Comparison of ENCODE assay signal across 8 cellular contexts in genomic region chr11:125569913-125570621, GRCh38. TPM values are rescaled to one million over a fixed set of nuclear protein-coding genes. Genes with fewer than 3 reads are reported as not detected.
DNase-seq lines count a peak whose midpoint lies in the region; ATAC-seq and TF ChIP-seq lines count a peak whose summit lies in the region.

No MANE protein-coding gene starts in this region.

- no peaks in the 10 kb centered on the region for H3K27me3 Mint-ChIP-seq in activated naive CD4-positive, alpha-beta T cell treated with anti-CD3 and anti-CD28 coated beads for 36 hours (ENCODE audit: low read depth)

- TF ChIP-seq EP300 in SK-N-SH (IDR thresholded peaks at IDR 0.05; ENCODE audit: borderline replicate concordance in 1 of 2, low read depth in 1 of 2, low read length in 1 of 2): no peak

- H3K27ac Mint-ChIP-seq in activated naive CD4-positive, alpha-beta T cell treated with anti-CD3 and anti-CD28 coated beads for 36 hours: peak overlapping the region; percentile 92

- no peaks in the 10 kb centered on the region for H3K9me3 ChIP-seq in SK-N-SH
- no peaks in the 10 kb centered on the region; the same call in 1 of the 2 replicates for H3K9me3 ChIP-seq in iPS-20b (ENCODE audit: insufficient read depth, low read depth, low read length)

- H3K27me3 ChIP-seq in SK-N-SH (ENCODE audit: insufficient read depth) (no peaks in the 10 kb centered on the region), iPS-20b (ENCODE audit: insufficient read depth, low read length) (no peaks in the 10 kb centered on the region)

- intact Hi-C loops in activated naive CD4-positive, alpha-beta T cell treated with anti-CD3 and anti-CD28 coated beads for 36 hours (cut with micrococcal nuclease): loop anchor here (1.0 to 5.0 kb wide), 9 partner anchors 22 to 618 kb away; partner anchors contain the start of genes CCDC15, CHEK1, HYLS1 and STT3A
- intact Hi-C loops in posterior cingulate gyrus (cut with DNase I): loop anchor here (1.0 kb wide), 2 partner anchors 22 to 74 kb away; partner anchors contain the start of genes FEZ1 and STT3A

- WGBS in SK-N-SH (ENCODE audit: low lambda C conversion rate): 2% methylated on average over 9 of the region's 9 CpGs

- H3K4me3 ChIP-seq in SK-N-SH (ENCODE audit: low read depth in 2 of 2, low read length in 1 of 2) (peak overlapping the region; percentile 79 to 89), iPS-20b (ENCODE audit: low read length) (peak overlapping the region; percentile 97)

- TF ChIP-seq CTCF in SK-N-SH (IDR thresholded peaks at IDR 0.05): no peak

- H2AFZ ChIP-seq in SK-N-SH (ENCODE audit: low read depth): peak overlapping the region; percentile 74

- ATAC-seq in SK-N-SH treated with all-trans-retinoic acid at 6 μM for 48 hours: no peak
- ATAC-seq in HG03095 (IDR thresholded peaks at IDR 0.05; ENCODE audit: unreplicated experiment): peak; percentile 29
- peak; percentile 8 for ATAC-seq in stimulated activated naive CD8-positive, alpha-beta T cell treated with anti-CD3 and anti-CD28 coated beads, Interleukin-15, Interleukin-2, amounts not matched to agents 100 U/mL and 50 U/mL, for 24 hours
- no peak for ATAC-seq in GM18873 (IDR thresholded peaks at IDR 0.05; ENCODE audit: low FRiP score, unreplicated experiment)

- no peaks in the 10 kb centered on the region for H3K9me3 Mint-ChIP-seq in activated naive CD4-positive, alpha-beta T cell treated with anti-CD3 and anti-CD28 coated beads for 36 hours

- H3K9ac ChIP-seq in SK-N-SH (peak overlapping the region; percentile 87), iPS-20b (ENCODE audit: low read depth, low read length) (peak overlapping the region; percentile 94)

- no peaks in the 10 kb centered on the region for H4K20me1 ChIP-seq in SK-N-SH (ENCODE audit: insufficient read depth)

- DNase-seq in SK-N-SH: peak; percentile 10
- peak; percentile 67 for DNase-seq in activated naive CD4-positive, alpha-beta T cell treated with anti-CD3 and anti-CD28 coated beads for 36 hours
- DNase-seq in stimulated activated naive CD8-positive, alpha-beta T cell treated with anti-CD3 and anti-CD28 coated beads, Interleukin-15, Interleukin-2, amounts not matched to agents 100 U/mL and 50 U/mL, for 24 hours: no peak
- no peak for DNase-seq in posterior cingulate gyrus

- CTCF ChIA-PET in SK-N-SH (lab: Yijun Ruan, JAX): interaction anchor here (0.7 to 1.9 kb wide), 11 partner anchors 9 to 309 kb away, joined by 3 to 6 read pairs (median 3); partner anchors contain the start of gene CHEK1
- CTCF ChIA-PET in activated naive CD4-positive, alpha-beta T cell treated with anti-CD3 and anti-CD28 coated beads for 36 hours (lab: Charles Lee): interaction anchor here (0.8 to 3.3 kb wide), 4 partner anchors 22 to 117 kb away, joined by 3 to 22 read pairs (median 4); partner anchors contain the start of genes CHEK1 and STT3A

- H3K4me2 ChIP-seq in SK-N-SH: peak overlapping the region; percentile 85

- peak overlapping the region; percentile 94 for H3K4me3 Mint-ChIP-seq in activated naive CD4-positive, alpha-beta T cell treated with anti-CD3 and anti-CD28 coated beads for 36 hours

- H3K9me2 ChIP-seq in SK-N-SH: no peaks in the 10 kb centered on the region

- POLR2A ChIA-PET in SK-N-SH (lab: Yijun Ruan, JAX): interaction anchor here (0.6 to 1.5 kb wide), 2 partner anchors 22 to 89 kb away, joined by 3 to 10 read pairs; partner anchors contain the start of gene STT3A

- peaks cover 32% of the 10 kb centered on the region for H3K4me1 Mint-ChIP-seq in activated naive CD4-positive, alpha-beta T cell treated with anti-CD3 and anti-CD28 coated beads for 36 hours (ENCODE audit: low read depth)

- H3K4me1 ChIP-seq in SK-N-SH (ENCODE audit: control insufficient read depth in 1 of 2, insufficient read depth in 2 of 2, low read depth in 1 of 2, low read length in 1 of 2) (peaks cover 10 to 11% of the 10 kb centered on the region in 2 experiments; a peak in 3 of 4 replicates), iPS-20b (ENCODE audit: insufficient read depth, low read length) (no peaks in the 10 kb centered on the region; the same call in 1 of the 2 replicates)

- H3F3A ChIP-seq in SK-N-SH (replicated peaks; ENCODE audit: insufficient read depth): no peaks in the 10 kb centered on the region

- peaks cover 39% of the 10 kb centered on the region for H3K79me2 ChIP-seq in SK-N-SH (ENCODE audit: insufficient read depth)

- peaks cover 23% of the 10 kb centered on the region for H3K36me3 Mint-ChIP-seq in activated naive CD4-positive, alpha-beta T cell treated with anti-CD3 and anti-CD28 coated beads for 36 hours (ENCODE audit: low read depth)

- H3K36me3 ChIP-seq in SK-N-SH (replicated peaks in 1 of 2; ENCODE audit: control insufficient read depth in 1 of 2, insufficient read depth in 2 of 2, low read length in 1 of 2) (peaks cover 19 to 35% of the 10 kb centered on the region in 2 experiments), iPS-20b (ENCODE audit: insufficient read depth, low read depth, low read length) (peaks cover 31% of the 10 kb centered on the region)

- H3K27ac ChIP-seq in SK-N-SH (ENCODE audit: low read depth in 2 of 2, low read length in 1 of 2): peak overlapping the region; percentile 58 to 77; a peak in 3 of 4 replicates
- H3K27ac ChIP-seq in iPS-20b (ENCODE audit: low read length): no peak overlapping the region

- no peak for TF ChIP-seq RAD21 in SK-N-SH (IDR thresholded peaks at IDR 0.05; ENCODE audit: low read length)

TF ChIP-seq in SK-N-SH, 30 proteins besides CTCF, POLR2A, EP300 and RAD21:
- TF ChIP-seq GABPA (IDR thresholded peaks at IDR 0.05; ENCODE audit: low read depth) (no peak), USF2 (IDR thresholded peaks at IDR 0.05; ENCODE audit: borderline replicate concordance, low read depth, low read length) (no peak), NFIC (IDR thresholded peaks at IDR 0.05; ENCODE audit: borderline replicate concordance) (no peak), MXI1 (IDR thresholded peaks at IDR 0.05; ENCODE audit: low read depth, low read length) (no peak), SIN3A (IDR thresholded peaks at IDR 0.05; ENCODE audit: borderline replicate concordance, low read depth, low read length) (0 out of 2 replicates have a peak, but pooled peaks have one; percentile 23)

TF ChIP-seq in SK-N-SH treated with all-trans-retinoic acid at 6 μM for 48 hours, 23 proteins besides CTCF, POLR2A, EP300 and RAD21:
- TF ChIP-seq BACH2 (CRISPR knock-in tag; IDR thresholded peaks at IDR 0.05; ENCODE audit: borderline replicate concordance) (no peak), ARNTL (CRISPR knock-in tag; IDR thresholded peaks at IDR 0.05; ENCODE audit: borderline replicate concordance, low read depth) (no peak)

RNA-seq across cellular contexts. Expression of gene EI24, which starts 0.8 kb away (rescaled TPM):
- polyA plus RNA-seq in SK-N-SH (2012; rRNA removed): 85.5 and 104 TPM in 2 replicates
- 119 and 123 TPM in 2 replicates for polyA plus RNA-seq in SK-N-SH (2012; cell fraction: cytosol; rRNA removed)
- polyA plus RNA-seq in SK-N-SH (2012; cell fraction: nucleus; rRNA removed): 18.1 and 29.0 TPM in 2 replicates
- 10 to 100 TPM; 28.8 to 33.0 TPM for total RNA-seq in activated naive CD4-positive, alpha-beta T cell treated with anti-CD3 and anti-CD28 coated beads for 36 hours

RNA-seq across cellular contexts. Expression of gene STT3A, which starts 22.6 kb away (rescaled TPM):
- 101 and 156 TPM in 2 replicates for polyA plus RNA-seq in SK-N-SH (2012; rRNA removed)
- 89.0 and 114 TPM in 2 replicates for polyA plus RNA-seq in SK-N-SH (2012; cell fraction: cytosol; rRNA removed)
- polyA plus RNA-seq in SK-N-SH (2012; cell fraction: nucleus; rRNA removed): 68.1 and 118 TPM in 2 replicates
- total RNA-seq in activated naive CD4-positive, alpha-beta T cell treated with anti-CD3 and anti-CD28 coated beads for 36 hours: 100 to 1,000 TPM; 111 to 113 TPM

RNA-seq across cellular contexts. Expression of gene CHEK1, which starts 54.9 kb away (rescaled TPM):
- 12.1 and 14.8 TPM in 2 replicates for polyA plus RNA-seq in SK-N-SH (2012; rRNA removed)
- polyA plus RNA-seq in SK-N-SH (2012; cell fraction: cytosol; rRNA removed): 16.6 and 17.9 TPM in 2 replicates
- 5.2 and 10.9 TPM in 2 replicates for polyA plus RNA-seq in SK-N-SH (2012; cell fraction: nucleus; rRNA removed)
- total RNA-seq in activated naive CD4-positive, alpha-beta T cell treated with anti-CD3 and anti-CD28 coated beads for 36 hours: 100 to 1,000 TPM; 164 to 167 TPM

Comparison
In these comparisons a context has a peak if more than half of its experiments do, and no peak if none do; other contexts are left out.
1. DNase-seq: peak in SK-N-SH (single experiment) and activated naive CD4-positive, alpha-beta T cell treated with anti-CD3 and anti-CD28 coated beads for 36 hours (single experiment); none in stimulated activated naive CD8-positive, alpha-beta T cell treated with anti-CD3 and anti-CD28 coated beads, Interleukin-15, Interleukin-2, amounts not matched to agents 100 U/mL and 50 U/mL, for 24 hours (single experiment) and posterior cingulate gyrus (0 of 10).
2. ATAC-seq: peak in HG03095 (single experiment) and stimulated activated naive CD8-positive, alpha-beta T cell treated with anti-CD3 and anti-CD28 coated beads, Interleukin-15, Interleukin-2, amounts not matched to agents 100 U/mL and 50 U/mL, for 24 hours (single experiment); none in SK-N-SH treated with all-trans-retinoic acid at 6 μM for 48 hours (single experiment) and GM18873 (single experiment).